Comparison of ENCODE assay signal across 29 cellular contexts in the genomic region with DNA sequence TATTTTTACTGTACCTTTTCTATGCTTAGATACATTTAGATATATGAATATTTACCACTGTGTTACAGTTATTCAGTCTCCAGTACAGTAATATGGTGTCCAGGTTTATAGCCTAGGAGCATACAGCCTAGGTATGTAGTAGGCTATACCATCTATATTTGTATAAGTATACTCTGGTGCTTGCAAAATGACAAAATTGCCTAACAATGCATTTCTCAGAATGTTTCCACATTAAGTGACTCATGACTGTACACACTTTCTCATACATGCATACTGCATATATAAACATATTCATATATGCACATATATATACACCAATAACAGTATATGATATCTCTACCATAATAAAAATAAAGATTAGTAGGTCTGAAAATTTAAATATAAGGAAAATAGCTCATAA.
"Had no signal": no experiment of that assay in that cellular context is flagged by ENCODE, and none has a peak within 500 bp of the region (broad histone marks: within the 10 kb centered on the region; RNA-seq: fewer than 3 reads in every experiment).

No MANE protein-coding gene starts in this region.

- H3K27ac Mint-ChIP-seq: naive thymus-derived CD8-positive, alpha-beta T cell; nephron; stimulated activated memory B cell treated with anti-CD40 and anti-IgM and Interleukin-4, amounts not matched to agents 10 μg/mL and 1 μg/mL and 100 μg/mL, for 72 hours; stimulated activated naive CD8-positive, alpha-beta T cell treated with anti-CD3 and anti-CD28 coated beads, Interleukin-15, amount 100 ng/mL, for 72 hours; type B pancreatic cell had no signal

- H3K4me3 Mint-ChIP-seq: naive thymus-derived CD8-positive, alpha-beta T cell; nephron; neural crest cell; stimulated activated memory B cell treated with anti-CD40 and anti-IgM and Interleukin-4, amounts not matched to agents 10 μg/mL and 1 μg/mL and 100 μg/mL, for 72 hours; stimulated activated naive CD8-positive, alpha-beta T cell treated with anti-CD3 and anti-CD28 coated beads, Interleukin-15, amount 100 ng/mL, for 72 hours; type B pancreatic cell had no signal

- DNase-seq: kidney; left colon; left lung; lower lobe of right lung; mammary epithelial cell; mesenchymal stem cell; naive thymus-derived CD8-positive, alpha-beta T cell; nucleus accumbens; pancreas; posterior cingulate gyrus; retina; right cardiac atrium; sigmoid colon; stimulated activated CD4-positive, alpha-beta T cell treated with anti-CD3 and anti-CD28 coated beads, Interleukin-1b, Interleukin-23, amount 100 ng/mL, for 48 hours; stimulated activated CD4-positive, alpha-beta T cell treated with anti-CD3 and anti-CD28 coated beads, Interleukin-2, amount 100 ng/mL, for 48 hours; stimulated activated CD4-positive, alpha-beta T cell treated with anti-CD3 and anti-CD28 coated beads, Interleukin-4, amount 100 ng/mL, for 4 hours; stimulated activated CD8-positive, alpha-beta memory T cell treated with anti-CD3 and anti-CD28 coated beads, Interleukin-4, amount 100 ng/mL, for 48 hours; stimulated activated naive CD4-positive, alpha-beta T cell treated with Interleukin-2 at 50 U/mL for 16 hours; stimulated activated naive CD8-positive, alpha-beta T cell treated with anti-CD3 and anti-CD28 coated beads, Interleukin-15, amount 100 ng/mL, for 72 hours; substantia nigra; uterus had no signal

- ATAC-seq: left colon; left lung; lower lobe of right lung; naive thymus-derived CD8-positive, alpha-beta T cell; pancreas; right cardiac atrium; stimulated activated memory B cell treated with anti-CD40 and anti-IgM and Interleukin-4, amounts not matched to agents 10 μg/mL and 1 μg/mL and 100 μg/mL, for 72 hours; stimulated activated naive CD8-positive, alpha-beta T cell treated with anti-CD3 and anti-CD28 coated beads, Interleukin-15, amount 100 ng/mL, for 72 hours had no signal

- FAIRE-seq: islet of Langerhans, kidney, pancreas had no signal

- H3K4me1 Mint-ChIP-seq: nephron; neural crest cell; stimulated activated memory B cell treated with anti-CD40 and anti-IgM and Interleukin-4, amounts not matched to agents 10 μg/mL and 1 μg/mL and 100 μg/mL, for 72 hours; stimulated activated naive CD8-positive, alpha-beta T cell treated with anti-CD3 and anti-CD28 coated beads, Interleukin-15, amount 100 ng/mL, for 72 hours had no signal

- H3K27ac ChIP-seq: left lung, lower lobe of right lung, pancreas, prostate gland, sigmoid colon, tibial nerve, uterus had no signal

- H3K4me2 ChIP-seq: smooth muscle cell had no signal

- H3K4me1 ChIP-seq: left lung, lower lobe of right lung, pancreas, prostate gland, sigmoid colon, tibial nerve, uterus had no signal

- H3K27me3 ChIP-seq: left lung, pancreas, sigmoid colon, tibial nerve, uterus had no signal

- H3K4me3 ChIP-seq: left lung, lower lobe of right lung, pancreas, prostate gland, sigmoid colon, smooth muscle cell, tibial nerve, uterus had no signal

- H3K36me3 ChIP-seq: prostate gland, uterus had no signal

- H3K9me3 ChIP-seq: lower lobe of right lung, pancreas, prostate gland, sigmoid colon, tibial nerve, uterus had no signal

- H3K27me3 Mint-ChIP-seq: naive thymus-derived CD8-positive, alpha-beta T cell; stimulated activated memory B cell treated with anti-CD40 and anti-IgM and Interleukin-4, amounts not matched to agents 10 μg/mL and 1 μg/mL and 100 μg/mL, for 72 hours; stimulated activated naive CD8-positive, alpha-beta T cell treated with anti-CD3 and anti-CD28 coated beads, Interleukin-15, amount 100 ng/mL, for 72 hours; type B pancreatic cell had no signal

- H3K9me3 Mint-ChIP-seq: nephron, type B pancreatic cell had no signal
